Comparison of ENCODE assay signal across 22 cellular contexts in the genomic region with DNA sequence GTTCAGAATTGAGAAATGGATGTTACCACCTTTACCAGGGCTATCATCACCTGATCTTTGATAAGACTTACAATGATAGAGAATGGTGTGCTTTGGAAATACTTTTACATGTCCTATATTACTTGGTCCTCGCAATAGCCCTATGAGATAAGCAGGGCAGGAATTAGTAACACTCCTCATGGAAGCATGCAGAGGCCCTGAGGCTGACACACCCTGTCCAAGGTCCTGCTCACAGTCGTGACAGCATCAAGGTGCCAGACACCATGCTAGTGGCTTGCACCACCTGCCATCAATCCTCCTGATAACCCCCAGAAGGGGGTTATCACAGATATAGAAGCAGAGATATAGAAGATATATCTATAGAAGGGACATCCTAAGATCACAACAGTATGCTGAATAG.
DNase-seq lines count a peak whose midpoint lies in the region; ATAC-seq, FAIRE-seq and TF ChIP-seq lines count a peak whose summit lies in the region.
"Had no signal": no experiment of that assay in that cellular context is flagged by ENCODE, and none has a peak within 500 bp of the region (broad histone marks: within the 10 kb centered on the region; RNA-seq: fewer than 3 reads in every experiment).

No MANE protein-coding gene starts in this region.

- H4K20me1 ChIP-seq in GM23338 (replicated peaks; ENCODE audit: insufficient read depth) = no peaks in the 10 kb centered on the region

- H2AFZ ChIP-seq in GM23338 = no peak overlapping the region

- CTCF ChIA-PET in CD8-positive, alpha-beta T cell (lab: Charles Lee) = no interaction called here

- H3K9me3 ChIP-seq in small intestine (ENCODE audit: control insufficient read depth, low read depth) = no peaks in the 10 kb centered on the region
- H3K9me3 ChIP-seq in CD8-positive, alpha-beta T cell (ENCODE audit: low read length) = no peaks in the 10 kb centered on the region
- H3K9me3 ChIP-seq: BE2C, HAP-1, Peyer's patch, SJCRH30 had no signal

- no peak overlapping the region for H3K27ac Mint-ChIP-seq in GM23338
- H3K27ac Mint-ChIP-seq in CD8-positive, alpha-beta T cell = no peak overlapping the region

- no peaks in the 10 kb centered on the region; the same call in 1 of the 2 replicates for H3K36me3 ChIP-seq in GM23338 (ENCODE audit: insufficient read depth)
- H3K36me3 ChIP-seq in small intestine (ENCODE audit: control insufficient read depth in 2 of 2, insufficient read depth in 2 of 2, low read length in 2 of 2) = no peaks in the 10 kb centered on the region
- no peaks in the 10 kb centered on the region for H3K36me3 ChIP-seq in CD8-positive, alpha-beta T cell (ENCODE audit: insufficient read depth, low read length)
- H3K36me3 ChIP-seq: BE2C, HAP-1, Peyer's patch, SJCRH30 had no signal

- no peaks in the 10 kb centered on the region for H3F3A ChIP-seq in GM23338 (replicated peaks; ENCODE audit: low read depth)

- intact Hi-C loops in CD8-positive, alpha-beta T cell (cut with DNase I, micrococcal nuclease) = no loop called here

- POLR2A ChIA-PET in CD8-positive, alpha-beta T cell (lab: Charles Lee) = no interaction called here

- no peaks in the 10 kb centered on the region for H3K4me1 ChIP-seq in GM23338 (ENCODE audit: insufficient read depth)
- H3K4me1 ChIP-seq in foreskin keratinocyte = no peaks in the 10 kb centered on the region
- H3K4me1 ChIP-seq in small intestine (ENCODE audit: control insufficient read depth in 2 of 2, insufficient read depth in 1 of 2, low read depth in 1 of 2, low read length in 1 of 2) = no peaks in the 10 kb centered on the region
- no peaks in the 10 kb centered on the region for H3K4me1 ChIP-seq in CD8-positive, alpha-beta T cell (ENCODE audit: insufficient read depth, low read length)
- H3K4me1 ChIP-seq: BE2C, HAP-1, Peyer's patch, SJCRH30 had no signal

- no peaks in the 10 kb centered on the region for H3K9me2 ChIP-seq in GM23338 (ENCODE audit: insufficient read depth)

- H3K27me3 ChIP-seq in GM23338 (ENCODE audit: insufficient read depth) (no peaks in the 10 kb centered on the region), foreskin keratinocyte (peaks cover 4% of the 10 kb centered on the region), small intestine (ENCODE audit: control insufficient read depth in 2 of 2, insufficient read depth in 2 of 2, low read length in 2 of 2) (no peaks in the 10 kb centered on the region)
- H3K27me3 ChIP-seq in CD8-positive, alpha-beta T cell (ENCODE audit: insufficient read depth, low read length) = no peaks in the 10 kb centered on the region
- H3K27me3 ChIP-seq: Peyer's patch, SJCRH30 had no signal

- DNase-seq in GM23338 (ENCODE audit: low spot score) (no peak), LoVo (ENCODE audit: low spot score) (peak; percentile 9), foreskin keratinocyte (peak in 1 of 2 donors; percentile 17), small intestine (peak; percentile 87), NCI-H187 treated with DMSO at 0.1 percent for 48 hours (lab: John Stamatoyannopoulos, UW) (no peak), NCI-H1930 (lab: John Stamatoyannopoulos, UW) (no peak)
- no peak for DNase-seq in CD8-positive, alpha-beta T cell
- DNase-seq: BE2C; DMS 273 treated with DMSO at 0.1 percent for 48 hours; DND-41; KBM-7; NCI-H1092; NCI-H1436; NCI-H2029; NCI-H226; NCI-H510A treated with DMSO at 0.1 percent for 48 hours; NCI-H748 treated with DMSO at 0.1 percent for 48 hours; NK-92 treated with Interleukin-12 subunit alpha and Interleukin-12 subunit beta, amount 100 ng/mL, for 24 hours; SJCRH30 had no signal

- H3K4me3 Mint-ChIP-seq in GM23338 = no peak overlapping the region
- no peak overlapping the region for H3K4me3 Mint-ChIP-seq in CD8-positive, alpha-beta T cell

- H3K4me3 ChIP-seq in GM23338 (no peak overlapping the region), small intestine (ENCODE audit: low read depth in 1 of 2, low read length in 2 of 2) (no peak overlapping the region)
- no peak overlapping the region for H3K4me3 ChIP-seq in CD8-positive, alpha-beta T cell (ENCODE audit: low read depth, low read length)
- H3K4me3 ChIP-seq: HAP-1, Peyer's patch, SJCRH30 had no signal

- no peaks in the 10 kb centered on the region for H3K4me1 Mint-ChIP-seq in GM23338
- no peaks in the 10 kb centered on the region for H3K4me1 Mint-ChIP-seq in CD8-positive, alpha-beta T cell (ENCODE audit: low read depth)

- no peaks in the 10 kb centered on the region for H3K36me3 Mint-ChIP-seq in GM23338 (ENCODE audit: low read depth)
- H3K36me3 Mint-ChIP-seq in CD8-positive, alpha-beta T cell = no peaks in the 10 kb centered on the region

- no peak for ATAC-seq in GM23338
- ATAC-seq in foreskin keratinocyte = peak; percentile 35
- ATAC-seq in CD8-positive, alpha-beta T cell = no peak

- peaks cover 3% of the 10 kb centered on the region for H3K27me3 Mint-ChIP-seq in GM23338 (ENCODE audit: insufficient read depth, low read depth, poor library complexity)
- peaks cover 22% of the 10 kb centered on the region for H3K27me3 Mint-ChIP-seq in CD8-positive, alpha-beta T cell (ENCODE audit: low read depth)

- 7 to 41% (median 19%) methylated on average over 2 of the region's 2 CpGs for WGBS in small intestine, 3 donors

- no peak for FAIRE-seq in small intestine (lab: Jason Lieb, UNC)
- FAIRE-seq: GM12891 had no signal

- no peak overlapping the region for H3K27ac ChIP-seq in GM23338 (ENCODE audit: low read depth)
- H3K27ac ChIP-seq in foreskin keratinocyte = no peak overlapping the region
- H3K27ac ChIP-seq in small intestine (ENCODE audit: low read depth in 1 of 2, low read length in 1 of 2) = no peak overlapping the region
- no peak overlapping the region for H3K27ac ChIP-seq in CD8-positive, alpha-beta T cell (ENCODE audit: low read depth, low read length)
- H3K27ac ChIP-seq: Peyer's patch, SJCRH30 had no signal

- no peaks in the 10 kb centered on the region for H3K79me2 ChIP-seq in GM23338 (replicated peaks; ENCODE audit: insufficient read depth)

- no peaks in the 10 kb centered on the region; the same call in 2 of the 3 replicates for H3K9me3 Mint-ChIP-seq in GM23338
- H3K9me3 Mint-ChIP-seq in CD8-positive, alpha-beta T cell = peaks cover 5% of the 10 kb centered on the region

- TF ChIP-seq CTCF in GM23338 (conservative IDR thresholded peaks at IDR 0.05; ENCODE audit: low read depth in 2 of 2) (no peak), foreskin keratinocyte (conservative IDR thresholded peaks at IDR 0.05) (no peak)
- TF ChIP-seq CTCF in CD8-positive, alpha-beta T cell (IDR thresholded peaks at IDR 0.05) = no peak

- no peak overlapping the region for H3K4me2 ChIP-seq in GM23338

TF ChIP-seq in GM23338, 12 proteins besides CTCF, POLR2A, EP300 and RAD21:
- TF ChIP-seq, protein P1, sequence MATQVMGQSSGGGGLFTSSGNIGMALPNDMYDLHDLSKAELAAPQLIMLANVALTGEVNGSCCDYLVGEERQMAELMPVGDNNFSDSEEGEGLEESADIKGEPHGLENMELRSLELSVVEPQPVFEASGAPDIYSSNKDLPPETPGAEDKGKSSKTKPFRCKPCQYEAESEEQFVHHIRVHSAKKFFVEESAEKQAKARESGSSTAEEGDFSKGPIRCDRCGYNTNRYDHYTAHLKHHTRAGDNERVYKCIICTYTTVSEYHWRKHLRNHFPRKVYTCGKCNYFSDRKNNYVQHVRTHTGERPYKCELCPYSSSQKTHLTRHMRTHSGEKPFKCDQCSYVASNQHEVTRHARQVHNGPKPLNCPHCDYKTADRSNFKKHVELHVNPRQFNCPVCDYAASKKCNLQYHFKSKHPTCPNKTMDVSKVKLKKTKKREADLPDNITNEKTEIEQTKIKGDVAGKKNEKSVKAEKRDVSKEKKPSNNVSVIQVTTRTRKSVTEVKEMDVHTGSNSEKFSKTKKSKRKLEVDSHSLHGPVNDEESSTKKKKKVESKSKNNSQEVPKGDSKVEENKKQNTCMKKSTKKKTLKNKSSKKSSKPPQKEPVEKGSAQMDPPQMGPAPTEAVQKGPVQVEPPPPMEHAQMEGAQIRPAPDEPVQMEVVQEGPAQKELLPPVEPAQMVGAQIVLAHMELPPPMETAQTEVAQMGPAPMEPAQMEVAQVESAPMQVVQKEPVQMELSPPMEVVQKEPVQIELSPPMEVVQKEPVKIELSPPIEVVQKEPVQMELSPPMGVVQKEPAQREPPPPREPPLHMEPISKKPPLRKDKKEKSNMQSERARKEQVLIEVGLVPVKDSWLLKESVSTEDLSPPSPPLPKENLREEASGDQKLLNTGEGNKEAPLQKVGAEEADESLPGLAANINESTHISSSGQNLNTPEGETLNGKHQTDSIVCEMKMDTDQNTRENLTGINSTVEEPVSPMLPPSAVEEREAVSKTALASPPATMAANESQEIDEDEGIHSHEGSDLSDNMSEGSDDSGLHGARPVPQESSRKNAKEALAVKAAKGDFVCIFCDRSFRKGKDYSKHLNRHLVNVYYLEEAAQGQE (IDR thresholded peaks at IDR 0.05; ENCODE audit: unreplicated experiment) = peak; percentile 60
- TF ChIP-seq POLR2AphosphoS5 (IDR thresholded peaks at IDR 0.05; ENCODE audit: low read depth) = no peak
- TF ChIP-seq JUNB (IDR thresholded peaks at IDR 0.05; ENCODE audit: unreplicated experiment) = no peak
TF ChIP-seq in GM23338: peak in this region for 1.

Comparison
In these comparisons a context has a peak if more than half of its experiments do, and no peak if none do; other contexts are left out.
1. DNase-seq: peak in LoVo (single experiment) and small intestine (single experiment); none in GM23338 (single experiment), CD8-positive, alpha-beta T cell (0 of 7), NCI-H187 treated with DMSO at 0.1 percent for 48 hours (single experiment) and NCI-H1930 (0 of 2).